8 cellular contexts compared by ENCODE assay signal in genomic region chr5:73498057-73498992, GRCh38. TPM values are rescaled to one million over a fixed set of nuclear protein-coding genes. Genes with fewer than 3 reads are reported as not detected.
A peak's percentile ranks its signal among the peaks of the same experiment; 100 is the strongest.
DNase-seq lines count a peak whose midpoint lies in the region; ATAC-seq and TF ChIP-seq lines count a peak whose summit lies in the region.

BTF3 (plus strand) TSS chr5:73498442; CDS start chr5:73498668, 226 bp downstream.

- intact Hi-C loops in activated T-helper 1 cell treated with anti-CD3 and anti-CD28 coated beads, Interleukin-12 subunit alpha, Interleukin-12 subunit beta, Interleukin-2, Interleukin-4 antibody, amounts not matched to agents 30 ng/mL and 10 ng/mL and 1 ng/mL, durations not matched to agents 14 hours and 24 hours and 36 hours (cut with micrococcal nuclease) = loop anchor here (1.0 to 10.0 kb wide), 7 partner anchors 21 to 1268 kb away; partner anchors contain the start of genes ANKRA2, GFM2, MRPS27 and NSA2

- H3K9me3 Mint-ChIP-seq in activated T-helper 1 cell treated with anti-CD3 and anti-CD28 coated beads, Interleukin-12 subunit alpha, Interleukin-12 subunit beta, Interleukin-2, Interleukin-4 antibody, amounts not matched to agents 30 ng/mL and 10 ng/mL and 1 ng/mL, durations not matched to agents 14 hours and 24 hours and 36 hours = no peaks in the 10 kb centered on the region
- no peaks in the 10 kb centered on the region for H3K9me3 Mint-ChIP-seq in naive thymus-derived CD8-positive, alpha-beta T cell

- TF ChIP-seq CTCF in fibroblast of lung (conservative IDR thresholded peaks at IDR 0.05 in 1 of 2, IDR thresholded peaks at IDR 0.05 in 1 of 2; ENCODE audit: low read depth in 1 of 2, low read length in 2 of 2) = no peak

- H3K9me3 ChIP-seq in Karpas-422 (ENCODE audit: low read length) = no peaks in the 10 kb centered on the region
- H3K9me3 ChIP-seq in fibroblast of lung (ENCODE audit: control insufficient read depth, insufficient read depth, low read depth, low read length) = no peaks in the 10 kb centered on the region

- peaks cover 39% of the 10 kb centered on the region for H4K20me1 ChIP-seq in Karpas-422 (ENCODE audit: insufficient read depth, low read depth, low read length)
- H4K20me1 ChIP-seq in fibroblast of lung (ENCODE audit: control insufficient read depth, extremely low read depth, insufficient read depth, low read length) = no peaks in the 10 kb centered on the region

- H3K9me2 ChIP-seq in Karpas-422 (replicated peaks; ENCODE audit: insufficient read depth, low read length) = no peaks in the 10 kb centered on the region

- POLR2A ChIA-PET in naive thymus-derived CD8-positive, alpha-beta T cell (lab: Charles Lee) = interaction anchor here (0.6 to 4.5 kb wide), 7 partner anchors 9 to 71 kb away, joined by 3 to 36 read pairs (median 4); partner anchors contain the start of genes ANKRA2 and UTP15

- peak; percentile 97 for ATAC-seq in GM21825 (IDR thresholded peaks at IDR 0.05; ENCODE audit: unreplicated experiment)
- peak; percentile 90 to 93 for ATAC-seq in naive thymus-derived CD8-positive, alpha-beta T cell

- peak; percentile 83 for DNase-seq in DMS79 treated with DMSO at 0.1 percent for 48 hours (lab: John Stamatoyannopoulos, UW)
- peak; percentile 98 for DNase-seq in Karpas-422
- peak; percentile 98 for DNase-seq in RKO (ENCODE audit: low spot score)
- peak; percentile 92 for DNase-seq in activated T-helper 1 cell treated with anti-CD3 and anti-CD28 coated beads, Interleukin-12 subunit alpha, Interleukin-12 subunit beta, Interleukin-2, Interleukin-4 antibody, amounts not matched to agents 30 ng/mL and 10 ng/mL and 1 ng/mL, durations not matched to agents 14 hours and 24 hours and 36 hours (ENCODE audit: low spot score)
- peak; percentile 97 to 98 for DNase-seq in fibroblast of lung (ENCODE audit: low read depth in 2 of 2)
- DNase-seq in naive thymus-derived CD8-positive, alpha-beta T cell = peak; percentile 83 to 98 (median 92)
- peak; percentile 81 to 92 (median 90) for DNase-seq in stimulated activated naive CD4-positive, alpha-beta T cell (lab: John Stamatoyannopoulos, UW)

- H3K36me3 ChIP-seq in Karpas-422 (ENCODE audit: insufficient read depth, low read length) = peaks cover 32% of the 10 kb centered on the region; the same call in 1 of the 2 replicates
- peaks cover 2% of the 10 kb centered on the region for H3K36me3 ChIP-seq in fibroblast of lung (ENCODE audit: control insufficient read depth, insufficient read depth, low read length)

- peak within 1 kb of the TSS; percentile 99 for H3K27ac Mint-ChIP-seq in activated T-helper 1 cell treated with anti-CD3 and anti-CD28 coated beads, Interleukin-12 subunit alpha, Interleukin-12 subunit beta, Interleukin-2, Interleukin-4 antibody, amounts not matched to agents 30 ng/mL and 10 ng/mL and 1 ng/mL, durations not matched to agents 14 hours and 24 hours and 36 hours
- H3K27ac Mint-ChIP-seq in naive thymus-derived CD8-positive, alpha-beta T cell = peak within 1 kb of the TSS; percentile 98 to 100 (median 99)

- H3K4me1 Mint-ChIP-seq in activated T-helper 1 cell treated with anti-CD3 and anti-CD28 coated beads, Interleukin-12 subunit alpha, Interleukin-12 subunit beta, Interleukin-2, Interleukin-4 antibody, amounts not matched to agents 30 ng/mL and 10 ng/mL and 1 ng/mL, durations not matched to agents 14 hours and 24 hours and 36 hours (ENCODE audit: low read depth) = peaks cover 39% of the 10 kb centered on the region
- peaks cover 22 to 55% (median 47%) of the 10 kb centered on the region in 4 donors for H3K4me1 Mint-ChIP-seq in naive thymus-derived CD8-positive, alpha-beta T cell

- peaks cover 12% of the 10 kb centered on the region for H3K27me3 Mint-ChIP-seq in activated T-helper 1 cell treated with anti-CD3 and anti-CD28 coated beads, Interleukin-12 subunit alpha, Interleukin-12 subunit beta, Interleukin-2, Interleukin-4 antibody, amounts not matched to agents 30 ng/mL and 10 ng/mL and 1 ng/mL, durations not matched to agents 14 hours and 24 hours and 36 hours (ENCODE audit: insufficient read depth)
- H3K27me3 Mint-ChIP-seq in naive thymus-derived CD8-positive, alpha-beta T cell = peaks cover 2 to 13% (median 4%) of the 10 kb centered on the region in 5 donors

- peak within 1 kb of the TSS; percentile 58 for H3K27ac ChIP-seq in Karpas-422 (ENCODE audit: low read length)
- peak within 1 kb of the TSS; percentile 99 for H3K27ac ChIP-seq in fibroblast of lung (ENCODE audit: insufficient read depth, low read length)

- H3K4me2 ChIP-seq in Karpas-422 (ENCODE audit: low read depth, low read length, poor library complexity, severe bottlenecking) (peak within 1 kb of the TSS; percentile 88), fibroblast of lung (ENCODE audit: extremely low read depth, insufficient read depth, low read length) (peak within 1 kb of the TSS; percentile 99)

- peak within 1 kb of the TSS; percentile 16 for H2AFZ ChIP-seq in Karpas-422 (ENCODE audit: low read length)
- H2AFZ ChIP-seq in fibroblast of lung (ENCODE audit: low read length) = peak within 1 kb of the TSS; percentile 90

- no peaks in the 10 kb centered on the region for H3K27me3 ChIP-seq in Karpas-422 (ENCODE audit: low read length)
- H3K27me3 ChIP-seq in fibroblast of lung (ENCODE audit: control insufficient read depth, insufficient read depth, low read length) = peaks cover 2% of the 10 kb centered on the region

- H3K4me3 ChIP-seq in Karpas-422 (ENCODE audit: low read length) = peak within 1 kb of the TSS; percentile 93
- H3K4me3 ChIP-seq in fibroblast of lung (replicated peaks in 1 of 4; ENCODE audit: control extremely low read depth in 1 of 4, insufficient read depth in 1 of 4, low read depth in 3 of 4, low read length in 4 of 4) = peak within 1 kb of the TSS; percentile 88 to 97 (median 92)

- peak within 1 kb of the TSS; percentile 99 for H3K4me3 Mint-ChIP-seq in activated T-helper 1 cell treated with anti-CD3 and anti-CD28 coated beads, Interleukin-12 subunit alpha, Interleukin-12 subunit beta, Interleukin-2, Interleukin-4 antibody, amounts not matched to agents 30 ng/mL and 10 ng/mL and 1 ng/mL, durations not matched to agents 14 hours and 24 hours and 36 hours
- peak within 1 kb of the TSS; percentile 92 to 100 (median 98) for H3K4me3 Mint-ChIP-seq in naive thymus-derived CD8-positive, alpha-beta T cell

- H3K79me2 ChIP-seq in Karpas-422 (ENCODE audit: low read length) = peaks cover 40% of the 10 kb centered on the region
- H3K79me2 ChIP-seq in fibroblast of lung (ENCODE audit: control insufficient read depth, insufficient read depth, low read length) = peaks cover 37% of the 10 kb centered on the region

- H3K36me3 Mint-ChIP-seq in activated T-helper 1 cell treated with anti-CD3 and anti-CD28 coated beads, Interleukin-12 subunit alpha, Interleukin-12 subunit beta, Interleukin-2, Interleukin-4 antibody, amounts not matched to agents 30 ng/mL and 10 ng/mL and 1 ng/mL, durations not matched to agents 14 hours and 24 hours and 36 hours (ENCODE audit: low read depth) = peaks cover 42% of the 10 kb centered on the region
- peaks cover 0 to 43% (median 16%) of the 10 kb centered on the region in 3 donors for H3K36me3 Mint-ChIP-seq in naive thymus-derived CD8-positive, alpha-beta T cell

- H3K4me1 ChIP-seq in Karpas-422 (ENCODE audit: low read length) (peaks cover 28% of the 10 kb centered on the region), fibroblast of lung (ENCODE audit: control insufficient read depth, extremely low read depth, insufficient read depth, low read length) (peaks cover 2% of the 10 kb centered on the region)

- H3K9ac ChIP-seq in Karpas-422 (ENCODE audit: low read length) (peak within 1 kb of the TSS; percentile 97), fibroblast of lung (ENCODE audit: insufficient read depth, low read length) (peak within 1 kb of the TSS; percentile 99)

RNA-seq across cellular contexts. Expression of gene BTF3, which starts in this region (rescaled TPM):
- 435 and 600 TPM in 2 replicates for total RNA-seq in Karpas-422 (2014; rRNA removed; shearing (Covaris generic); ENCODE audit: low replicate concordance)
- 913 and 929 TPM in 2 replicates for total RNA-seq in activated T-helper 1 cell treated with anti-CD3 and anti-CD28 coated beads, Interleukin-12 subunit alpha, Interleukin-12 subunit beta, Interleukin-2, Interleukin-4 antibody, amounts not matched to agents 30 ng/mL and 10 ng/mL and 1 ng/mL, durations not matched to agents 14 hours and 24 hours and 36 hours
- total RNA-seq in fibroblast of lung = 207 and 256 TPM in 2 replicates
- polyA plus RNA-seq in fibroblast of lung = 631 and 647 TPM in 2 replicates
- polyA plus RNA-seq in fibroblast of lung (2012) = 781 and 796 TPM in 2 replicates
- polyA minus RNA-seq in fibroblast of lung (ENCODE audit: low replicate concordance) = 73.6 and 84.5 TPM in 2 replicates
- total RNA-seq in naive thymus-derived CD8-positive, alpha-beta T cell = 100 to 1,000 TPM; 697 to 751 TPM
- polyA plus RNA-seq in naive thymus-derived CD8-positive, alpha-beta T cell = 100 to 1,000 TPM; 812 to 913 (median 878) TPM

Comparison
In these comparisons a context has a peak if more than half of its experiments do, and no peak if none do; other contexts are left out.
1. Peak in every context shown above with its lines: DNase-seq, ATAC-seq, H3K4me3 ChIP-seq and H3K27ac ChIP-seq.